In the genomic region with DNA sequence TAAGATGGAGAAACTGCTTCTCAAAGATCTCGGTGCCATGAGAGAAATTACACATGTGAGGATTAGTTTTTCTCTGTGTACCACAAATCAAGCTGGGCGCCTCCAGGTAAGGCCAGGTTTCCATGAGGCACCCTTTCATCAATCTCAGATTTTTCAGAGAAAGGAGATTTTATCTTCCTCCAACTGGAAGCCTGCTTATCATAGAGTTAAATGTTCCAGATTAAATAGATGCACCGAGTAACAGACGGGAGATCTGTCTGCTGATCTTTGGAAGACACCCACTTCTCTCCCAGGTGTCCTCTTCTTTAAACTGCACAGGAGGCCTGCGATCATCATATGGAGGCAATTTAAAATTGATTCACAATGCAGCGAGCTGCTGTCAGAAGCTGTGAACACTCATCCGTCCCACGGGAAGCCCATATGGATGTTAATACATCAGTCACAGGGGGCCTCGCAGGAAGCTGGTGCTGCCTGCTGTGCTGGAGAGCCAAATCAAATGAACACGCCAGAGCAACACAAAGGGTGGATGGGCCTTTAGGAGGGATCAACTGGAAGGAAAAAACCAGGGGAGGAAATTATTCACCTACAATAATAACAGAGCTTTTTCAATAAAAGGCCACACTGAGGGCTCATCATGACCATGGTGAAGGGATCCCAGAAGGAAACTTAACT, we compare ENCODE assay signal across 1 cellular context.
TF ChIP-seq lines count a peak whose summit lies in the region.

No MANE protein-coding gene starts in this region.

TF ChIP-seq in WTC11, 78 proteins besides CTCF, POLR2A, EP300 and RAD21 (continued from another document and continues in another):
- TF ChIP-seq, protein P1, sequence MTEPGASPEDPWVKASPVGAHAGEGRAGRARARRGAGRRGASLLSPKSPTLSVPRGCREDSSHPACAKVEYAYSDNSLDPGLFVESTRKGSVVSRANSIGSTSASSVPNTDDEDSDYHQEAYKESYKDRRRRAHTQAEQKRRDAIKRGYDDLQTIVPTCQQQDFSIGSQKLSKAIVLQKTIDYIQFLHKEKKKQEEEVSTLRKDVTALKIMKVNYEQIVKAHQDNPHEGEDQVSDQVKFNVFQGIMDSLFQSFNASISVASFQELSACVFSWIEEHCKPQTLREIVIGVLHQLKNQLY (CRISPR knock-in tag; IDR thresholded peaks at IDR 0.05) = no peak
- TF ChIP-seq NR2C2 (CRISPR knock-in tag; IDR thresholded peaks at IDR 0.05) = no peak
- no peak for TF ChIP-seq ZNF671 (CRISPR knock-in tag; IDR thresholded peaks at IDR 0.05)
- no peak for TF ChIP-seq ZNF263 (CRISPR knock-in tag; IDR thresholded peaks at IDR 0.05; ENCODE audit: low read depth)
- no peak for TF ChIP-seq CREB1 (CRISPR knock-in tag; IDR thresholded peaks at IDR 0.05)
- TF ChIP-seq, protein P2, sequence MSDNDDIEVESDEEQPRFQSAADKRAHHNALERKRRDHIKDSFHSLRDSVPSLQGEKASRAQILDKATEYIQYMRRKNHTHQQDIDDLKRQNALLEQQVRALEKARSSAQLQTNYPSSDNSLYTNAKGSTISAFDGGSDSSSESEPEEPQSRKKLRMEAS (CRISPR knock-in tag; IDR thresholded peaks at IDR 0.05) = no peak; the same call in 1 of the 2 replicates
- TF ChIP-seq ZBTB21 (CRISPR knock-in tag; IDR thresholded peaks at IDR 0.05; ENCODE audit: borderline replicate concordance) = no peak
- no peak for TF ChIP-seq ZNF416 (CRISPR knock-in tag; IDR thresholded peaks at IDR 0.05)
- no peak for TF ChIP-seq TCF7 (CRISPR knock-in tag; IDR thresholded peaks at IDR 0.05; ENCODE audit: low read depth)
- no peak for TF ChIP-seq ZNF396 (CRISPR knock-in tag; IDR thresholded peaks at IDR 0.05; ENCODE audit: borderline replicate concordance)
- TF ChIP-seq, protein P3, sequence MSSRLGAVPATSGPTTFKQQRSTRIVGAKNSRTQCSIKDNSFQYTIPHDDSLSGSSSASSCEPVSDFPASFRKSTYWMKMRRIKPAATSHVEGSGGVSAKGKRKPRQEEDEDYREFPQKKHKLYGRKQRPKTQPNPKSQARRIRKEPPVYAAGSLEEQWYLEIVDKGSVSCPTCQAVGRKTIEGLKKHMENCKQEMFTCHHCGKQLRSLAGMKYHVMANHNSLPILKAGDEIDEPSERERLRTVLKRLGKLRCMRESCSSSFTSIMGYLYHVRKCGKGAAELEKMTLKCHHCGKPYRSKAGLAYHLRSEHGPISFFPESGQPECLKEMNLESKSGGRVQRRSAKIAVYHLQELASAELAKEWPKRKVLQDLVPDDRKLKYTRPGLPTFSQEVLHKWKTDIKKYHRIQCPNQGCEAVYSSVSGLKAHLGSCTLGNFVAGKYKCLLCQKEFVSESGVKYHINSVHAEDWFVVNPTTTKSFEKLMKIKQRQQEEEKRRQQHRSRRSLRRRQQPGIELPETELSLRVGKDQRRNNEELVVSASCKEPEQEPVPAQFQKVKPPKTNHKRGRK (CRISPR knock-in tag; IDR thresholded peaks at IDR 0.05; ENCODE audit: borderline replicate concordance) = no peak
- TF ChIP-seq, protein P4, sequence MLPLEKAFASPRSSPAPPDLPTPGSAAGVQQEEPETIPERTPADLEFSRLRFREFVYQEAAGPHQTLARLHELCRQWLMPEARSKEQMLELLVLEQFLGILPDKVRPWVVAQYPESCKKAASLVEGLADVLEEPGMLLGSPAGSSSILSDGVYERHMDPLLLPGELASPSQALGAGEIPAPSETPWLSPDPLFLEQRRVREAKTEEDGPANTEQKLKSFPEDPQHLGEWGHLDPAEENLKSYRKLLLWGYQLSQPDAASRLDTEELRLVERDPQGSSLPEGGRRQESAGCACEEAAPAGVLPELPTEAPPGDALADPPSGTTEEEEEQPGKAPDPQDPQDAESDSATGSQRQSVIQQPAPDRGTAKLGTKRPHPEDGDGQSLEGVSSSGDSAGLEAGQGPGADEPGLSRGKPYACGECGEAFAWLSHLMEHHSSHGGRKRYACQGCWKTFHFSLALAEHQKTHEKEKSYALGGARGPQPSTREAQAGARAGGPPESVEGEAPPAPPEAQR (CRISPR knock-in tag; IDR thresholded peaks at IDR 0.05) = no peak
- TF ChIP-seq FOXP1 (CRISPR knock-in tag; IDR thresholded peaks at IDR 0.05; ENCODE audit: borderline replicate concordance) = no peak
- TF ChIP-seq, protein P5, sequence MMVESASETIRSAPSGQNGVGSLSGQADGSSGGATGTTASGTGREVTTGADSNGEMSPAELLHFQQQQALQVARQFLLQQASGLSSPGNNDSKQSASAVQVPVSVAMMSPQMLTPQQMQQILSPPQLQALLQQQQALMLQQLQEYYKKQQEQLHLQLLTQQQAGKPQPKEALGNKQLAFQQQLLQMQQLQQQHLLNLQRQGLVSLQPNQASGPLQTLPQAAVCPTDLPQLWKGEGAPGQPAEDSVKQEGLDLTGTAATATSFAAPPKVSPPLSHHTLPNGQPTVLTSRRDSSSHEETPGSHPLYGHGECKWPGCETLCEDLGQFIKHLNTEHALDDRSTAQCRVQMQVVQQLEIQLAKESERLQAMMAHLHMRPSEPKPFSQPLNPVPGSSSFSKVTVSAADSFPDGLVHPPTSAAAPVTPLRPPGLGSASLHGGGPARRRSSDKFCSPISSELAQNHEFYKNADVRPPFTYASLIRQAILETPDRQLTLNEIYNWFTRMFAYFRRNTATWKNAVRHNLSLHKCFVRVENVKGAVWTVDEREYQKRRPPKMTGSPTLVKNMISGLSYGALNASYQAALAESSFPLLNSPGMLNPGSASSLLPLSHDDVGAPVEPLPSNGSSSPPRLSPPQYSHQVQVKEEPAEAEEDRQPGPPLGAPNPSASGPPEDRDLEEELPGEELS (CRISPR knock-in tag; IDR thresholded peaks at IDR 0.05) = peak; percentile 96
- TF ChIP-seq, protein P6, sequence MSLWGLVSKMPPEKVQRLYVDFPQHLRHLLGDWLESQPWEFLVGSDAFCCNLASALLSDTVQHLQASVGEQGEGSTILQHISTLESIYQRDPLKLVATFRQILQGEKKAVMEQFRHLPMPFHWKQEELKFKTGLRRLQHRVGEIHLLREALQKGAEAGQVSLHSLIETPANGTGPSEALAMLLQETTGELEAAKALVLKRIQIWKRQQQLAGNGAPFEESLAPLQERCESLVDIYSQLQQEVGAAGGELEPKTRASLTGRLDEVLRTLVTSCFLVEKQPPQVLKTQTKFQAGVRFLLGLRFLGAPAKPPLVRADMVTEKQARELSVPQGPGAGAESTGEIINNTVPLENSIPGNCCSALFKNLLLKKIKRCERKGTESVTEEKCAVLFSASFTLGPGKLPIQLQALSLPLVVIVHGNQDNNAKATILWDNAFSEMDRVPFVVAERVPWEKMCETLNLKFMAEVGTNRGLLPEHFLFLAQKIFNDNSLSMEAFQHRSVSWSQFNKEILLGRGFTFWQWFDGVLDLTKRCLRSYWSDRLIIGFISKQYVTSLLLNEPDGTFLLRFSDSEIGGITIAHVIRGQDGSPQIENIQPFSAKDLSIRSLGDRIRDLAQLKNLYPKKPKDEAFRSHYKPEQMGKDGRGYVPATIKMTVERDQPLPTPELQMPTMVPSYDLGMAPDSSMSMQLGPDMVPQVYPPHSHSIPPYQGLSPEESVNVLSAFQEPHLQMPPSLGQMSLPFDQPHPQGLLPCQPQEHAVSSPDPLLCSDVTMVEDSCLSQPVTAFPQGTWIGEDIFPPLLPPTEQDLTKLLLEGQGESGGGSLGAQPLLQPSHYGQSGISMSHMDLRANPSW (CRISPR knock-in tag; conservative IDR thresholded peaks at IDR 0.05; ENCODE audit: low read depth) = 0 out of 2 replicates have a peak, but pooled peaks have one; percentile 50
- TF ChIP-seq, protein P7, sequence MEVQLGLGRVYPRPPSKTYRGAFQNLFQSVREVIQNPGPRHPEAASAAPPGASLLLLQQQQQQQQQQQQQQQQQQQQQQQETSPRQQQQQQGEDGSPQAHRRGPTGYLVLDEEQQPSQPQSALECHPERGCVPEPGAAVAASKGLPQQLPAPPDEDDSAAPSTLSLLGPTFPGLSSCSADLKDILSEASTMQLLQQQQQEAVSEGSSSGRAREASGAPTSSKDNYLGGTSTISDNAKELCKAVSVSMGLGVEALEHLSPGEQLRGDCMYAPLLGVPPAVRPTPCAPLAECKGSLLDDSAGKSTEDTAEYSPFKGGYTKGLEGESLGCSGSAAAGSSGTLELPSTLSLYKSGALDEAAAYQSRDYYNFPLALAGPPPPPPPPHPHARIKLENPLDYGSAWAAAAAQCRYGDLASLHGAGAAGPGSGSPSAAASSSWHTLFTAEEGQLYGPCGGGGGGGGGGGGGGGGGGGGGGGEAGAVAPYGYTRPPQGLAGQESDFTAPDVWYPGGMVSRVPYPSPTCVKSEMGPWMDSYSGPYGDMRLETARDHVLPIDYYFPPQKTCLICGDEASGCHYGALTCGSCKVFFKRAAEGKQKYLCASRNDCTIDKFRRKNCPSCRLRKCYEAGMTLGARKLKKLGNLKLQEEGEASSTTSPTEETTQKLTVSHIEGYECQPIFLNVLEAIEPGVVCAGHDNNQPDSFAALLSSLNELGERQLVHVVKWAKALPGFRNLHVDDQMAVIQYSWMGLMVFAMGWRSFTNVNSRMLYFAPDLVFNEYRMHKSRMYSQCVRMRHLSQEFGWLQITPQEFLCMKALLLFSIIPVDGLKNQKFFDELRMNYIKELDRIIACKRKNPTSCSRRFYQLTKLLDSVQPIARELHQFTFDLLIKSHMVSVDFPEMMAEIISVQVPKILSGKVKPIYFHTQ (CRISPR knock-in tag; IDR thresholded peaks at IDR 0.05) = no peak
- peak; percentile 53; the same call in 1 of the 2 replicates for TF ChIP-seq NFE2L1 (CRISPR knock-in tag; IDR thresholded peaks at IDR 0.05)
- TF ChIP-seq NR3C1 (CRISPR knock-in tag; conservative IDR thresholded peaks at IDR 0.05; ENCODE audit: low read depth) = no peak
- TF ChIP-seq ZNF219 (CRISPR knock-in tag; IDR thresholded peaks at IDR 0.05; ENCODE audit: borderline replicate concordance) = peak; percentile 79; the same call in 1 of the 2 replicates
- TF ChIP-seq, protein P8, sequence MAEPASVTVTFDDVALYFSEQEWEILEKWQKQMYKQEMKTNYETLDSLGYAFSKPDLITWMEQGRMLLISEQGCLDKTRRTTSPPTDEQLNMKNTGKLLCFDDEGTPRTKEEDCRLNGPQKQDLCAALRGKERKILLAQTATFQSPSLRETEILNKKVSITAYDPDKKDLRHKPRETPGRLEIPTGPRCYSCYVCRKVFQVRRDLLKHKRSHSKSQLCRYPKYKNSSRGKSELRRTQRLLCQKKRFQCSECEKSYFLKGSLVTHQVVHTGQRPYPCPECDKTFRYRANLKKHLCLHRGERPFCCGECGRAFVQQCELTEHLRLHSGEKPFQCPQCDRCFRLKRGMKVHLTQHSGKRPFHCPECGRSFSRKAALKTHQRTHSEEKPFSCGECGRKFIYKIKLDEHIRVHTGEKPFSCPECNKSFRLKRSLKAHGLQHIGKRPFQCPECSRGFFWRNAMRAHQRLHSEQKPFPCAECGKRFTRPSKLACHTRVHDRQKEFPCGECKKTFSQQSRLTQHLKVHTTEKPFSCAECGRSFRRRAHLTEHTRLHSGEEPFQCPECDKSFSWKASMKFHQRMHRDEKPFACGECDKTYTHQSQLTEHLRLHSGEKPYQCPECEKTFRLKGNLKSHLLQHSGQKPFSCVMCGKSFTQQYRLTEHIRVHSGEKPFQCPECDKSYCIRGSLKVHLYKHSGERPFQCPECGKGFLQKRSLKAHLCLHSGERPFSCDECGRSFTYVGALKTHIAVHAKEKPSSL (CRISPR knock-in tag; conservative IDR thresholded peaks at IDR 0.05) = no peak
- TF ChIP-seq, protein P9, sequence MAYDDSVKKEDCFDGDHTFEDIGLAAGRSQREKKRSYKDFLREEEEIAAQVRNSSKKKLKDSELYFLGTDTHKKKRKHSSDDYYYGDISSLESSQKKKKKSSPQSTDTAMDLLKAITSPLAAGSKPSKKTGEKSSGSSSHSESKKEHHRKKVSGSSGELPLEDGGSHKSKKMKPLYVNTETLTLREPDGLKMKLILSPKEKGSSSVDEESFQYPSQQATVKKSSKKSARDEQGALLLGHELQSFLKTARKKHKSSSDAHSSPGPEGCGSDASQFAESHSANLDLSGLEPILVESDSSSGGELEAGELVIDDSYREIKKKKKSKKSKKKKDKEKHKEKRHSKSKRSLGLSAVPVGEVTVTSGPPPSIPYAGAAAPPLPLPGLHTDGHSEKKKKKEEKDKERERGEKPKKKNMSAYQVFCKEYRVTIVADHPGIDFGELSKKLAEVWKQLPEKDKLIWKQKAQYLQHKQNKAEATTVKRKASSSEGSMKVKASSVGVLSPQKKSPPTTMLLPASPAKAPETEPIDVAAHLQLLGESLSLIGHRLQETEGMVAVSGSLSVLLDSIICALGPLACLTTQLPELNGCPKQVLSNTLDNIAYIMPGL (CRISPR knock-in tag; IDR thresholded peaks at IDR 0.05) = no peak
- TF ChIP-seq GRHL2 (CRISPR knock-in tag; IDR thresholded peaks at IDR 0.05; ENCODE audit: insufficient replicate concordance, severe bottlenecking) = no peak
- TF ChIP-seq, protein P10, sequence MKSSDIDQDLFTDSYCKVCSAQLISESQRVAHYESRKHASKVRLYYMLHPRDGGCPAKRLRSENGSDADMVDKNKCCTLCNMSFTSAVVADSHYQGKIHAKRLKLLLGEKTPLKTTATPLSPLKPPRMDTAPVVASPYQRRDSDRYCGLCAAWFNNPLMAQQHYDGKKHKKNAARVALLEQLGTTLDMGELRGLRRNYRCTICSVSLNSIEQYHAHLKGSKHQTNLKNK (CRISPR knock-in tag; IDR thresholded peaks at IDR 0.05) = no peak
- no peak for TF ChIP-seq EMX1 (CRISPR knock-in tag; IDR thresholded peaks at IDR 0.05)
- TF ChIP-seq PRRX2 (CRISPR knock-in tag; IDR thresholded peaks at IDR 0.05) = no peak
- TF ChIP-seq NFYB (CRISPR knock-in tag; conservative IDR thresholded peaks at IDR 0.05; ENCODE audit: low read depth) = no peak
- no peak for TF ChIP-seq HMGA2 (CRISPR knock-in tag; IDR thresholded peaks at IDR 0.05)
- no peak for TF ChIP-seq SMAD3 (CRISPR knock-in tag; IDR thresholded peaks at IDR 0.05; ENCODE audit: borderline replicate concordance)
- no peak for TF ChIP-seq MXD4 (CRISPR knock-in tag; IDR thresholded peaks at IDR 0.05; ENCODE audit: borderline replicate concordance)
- TF ChIP-seq ZNF121 (CRISPR knock-in tag; IDR thresholded peaks at IDR 0.05) = no peak
- TF ChIP-seq TEAD1 (CRISPR knock-in tag; IDR thresholded peaks at IDR 0.05) = peak; percentile 95
- 0 out of 2 replicates have a peak, but pooled peaks have one; percentile 76 for TF ChIP-seq ELF4 (CRISPR knock-in tag; IDR thresholded peaks at IDR 0.05; ENCODE audit: low read depth)
- no peak for TF ChIP-seq SMAD4 (CRISPR knock-in tag; IDR thresholded peaks at IDR 0.05)
- TF ChIP-seq RELA (CRISPR knock-in tag; IDR thresholded peaks at IDR 0.05; ENCODE audit: borderline replicate concordance) = no peak
